In genomic region chr4:67871867-67872266, GRCh38 we compare ENCODE assay signal across 10 cellular contexts. TPM values are rescaled to one million over a fixed set of nuclear protein-coding genes. Genes with fewer than 3 reads are reported as not detected.
DNase-seq lines count a peak whose midpoint lies in the region; ATAC-seq and TF ChIP-seq lines count a peak whose summit lies in the region.
"Had no signal": no experiment of that assay in that cellular context is flagged by ENCODE, and none has a peak within 500 bp of the region (broad histone marks: within the 10 kb centered on the region; RNA-seq: fewer than 3 reads in every experiment).

No MANE protein-coding gene starts in this region.

- H3K4me1 ChIP-seq in OCI-LY1 (ENCODE audit: insufficient read depth, low read length, severe bottlenecking) (no peaks in the 10 kb centered on the region), esophagus squamous epithelium (peaks cover 0 to 50% (median 2%) of the 10 kb centered on the region in 3 donors)
- H3K4me1 ChIP-seq: SJSA1 had no signal

- H4K20me1 ChIP-seq in OCI-LY1 (ENCODE audit: insufficient read depth, low read length) = no peaks in the 10 kb centered on the region

- no peaks in the 10 kb centered on the region for H3K79me2 ChIP-seq in OCI-LY1 (ENCODE audit: insufficient read depth, low read length)

- no peaks in the 10 kb centered on the region for H3K9me2 ChIP-seq in OCI-LY1 (ENCODE audit: low read depth, low read length)

- no peak overlapping the region for H3K4me3 ChIP-seq in OCI-LY1 (ENCODE audit: low read depth, low read length, poor library complexity, severe bottlenecking)
- H3K4me3 ChIP-seq in esophagus squamous epithelium = no peak overlapping the region
- H3K4me3 ChIP-seq: SJSA1 had no signal

- no peak overlapping the region for H3K4me3 Mint-ChIP-seq in stimulated activated naive B cell treated with anti-CD40 and anti-IgM and Interleukin-4, amounts not matched to agents 10 μg/mL and 1 μg/mL and 100 μg/mL, for 72 hours
- H3K4me3 Mint-ChIP-seq: naive B cell had no signal

- no peaks in the 10 kb centered on the region for H3K36me3 Mint-ChIP-seq in stimulated activated naive B cell treated with anti-CD40 and anti-IgM and Interleukin-4, amounts not matched to agents 10 μg/mL and 1 μg/mL and 100 μg/mL, for 72 hours
- H3K36me3 Mint-ChIP-seq: naive B cell had no signal

- no peak overlapping the region for H2AFZ ChIP-seq in OCI-LY1 (ENCODE audit: low read length)

- no peaks in the 10 kb centered on the region for H3K36me3 ChIP-seq in OCI-LY1 (ENCODE audit: insufficient read depth, low read length)
- H3K36me3 ChIP-seq in esophagus squamous epithelium = no peaks in the 10 kb centered on the region
- H3K36me3 ChIP-seq: SJSA1 had no signal

- H3K27ac ChIP-seq in OCI-LY1 (ENCODE audit: low read depth, low read length, poor library complexity, severe bottlenecking) (no peak overlapping the region), esophagus squamous epithelium (no peak overlapping the region)
- H3K27ac ChIP-seq: SJSA1 had no signal

- no peaks in the 10 kb centered on the region for H3K9me3 ChIP-seq in OCI-LY1 (ENCODE audit: low read length)
- no peaks in the 10 kb centered on the region for H3K9me3 ChIP-seq in esophagus squamous epithelium
- H3K9me3 ChIP-seq: SJSA1 had no signal

- no peak overlapping the region for H3K9ac ChIP-seq in OCI-LY1 (ENCODE audit: low read length)

- no peaks in the 10 kb centered on the region for H3K27me3 Mint-ChIP-seq in stimulated activated naive B cell treated with anti-CD40 and anti-IgM and Interleukin-4, amounts not matched to agents 10 μg/mL and 1 μg/mL and 100 μg/mL, for 72 hours
- H3K27me3 Mint-ChIP-seq: naive B cell had no signal

- DNase-seq in D341Med (ENCODE audit: low spot score) (peak; percentile 41), GM19238 (ENCODE audit: insufficient read length, low spot score) (peak; percentile 1), esophagus squamous epithelium (lab: John Stamatoyannopoulos, UW) (no peak), mucosa of gallbladder (ENCODE audit: low spot score) (no peak)
- no peak for DNase-seq in stimulated activated naive B cell treated with anti-CD40 and anti-IgM and Interleukin-4, amounts not matched to agents 10 μg/mL and 1 μg/mL and 100 μg/mL, for 72 hours
- DNase-seq in activated CD4-positive, alpha-beta T cell treated with anti-CD3 and anti-CD28 coated beads for 4 hours = no peak
- DNase-seq: naive B cell had no signal

- TF ChIP-seq CTCF in OCI-LY1 (IDR thresholded peaks at IDR 0.05; ENCODE audit: low read length) (peak; percentile 52), esophagus squamous epithelium (IDR thresholded peaks at IDR 0.05) (peak in 5 of 6 experiments; percentile 26 to 71 (median 43))

- no peak overlapping the region for H3K27ac Mint-ChIP-seq in stimulated activated naive B cell treated with anti-CD40 and anti-IgM and Interleukin-4, amounts not matched to agents 10 μg/mL and 1 μg/mL and 100 μg/mL, for 72 hours
- H3K27ac Mint-ChIP-seq: naive B cell had no signal

- intact Hi-C loops in esophagus squamous epithelium (cut with DNase I) = no loop called here

- no peak for TF ChIP-seq POLR2A in esophagus squamous epithelium (IDR thresholded peaks at IDR 0.05)

- peak; percentile 90 for ATAC-seq in HG03354 (IDR thresholded peaks at IDR 0.05; ENCODE audit: poor library complexity, severe bottlenecking, unreplicated experiment)
- peak; percentile 82 to 87 for ATAC-seq in stimulated activated naive B cell treated with anti-CD40 and anti-IgM and Interleukin-4, amounts not matched to agents 10 μg/mL and 1 μg/mL and 100 μg/mL, for 72 hours (replicated peaks)

- H3K4me2 ChIP-seq in OCI-LY1 (ENCODE audit: low read length) = no peak overlapping the region

- no peaks in the 10 kb centered on the region for H3K9me3 Mint-ChIP-seq in stimulated activated naive B cell treated with anti-CD40 and anti-IgM and Interleukin-4, amounts not matched to agents 10 μg/mL and 1 μg/mL and 100 μg/mL, for 72 hours

- no peaks in the 10 kb centered on the region for H3F3A ChIP-seq in OCI-LY1 (ENCODE audit: insufficient read depth, low read length)

- no peaks in the 10 kb centered on the region for H3K27me3 ChIP-seq in OCI-LY1 (ENCODE audit: insufficient read depth, low read length)
- H3K27me3 ChIP-seq in esophagus squamous epithelium = no peaks in the 10 kb centered on the region
- H3K27me3 ChIP-seq: SJSA1 had no signal

- H3K4me1 Mint-ChIP-seq in stimulated activated naive B cell treated with anti-CD40 and anti-IgM and Interleukin-4, amounts not matched to agents 10 μg/mL and 1 μg/mL and 100 μg/mL, for 72 hours = no peaks in the 10 kb centered on the region
- H3K4me1 Mint-ChIP-seq: naive B cell had no signal

RNA-seq across cellular contexts. Expression of gene TMPRSS11D, which starts 11.9 kb away (rescaled TPM):
- total RNA-seq in esophagus squamous epithelium = 100 to 1,000 TPM in 3 of 4 donors, 10 to 100 TPM in 1; 45.0 to 208 (median 163) TPM
- not detected for total RNA-seq in mucosa of gallbladder
- total RNA-seq: SJSA1 had no signal

Comparison
In these comparisons a context has a peak if more than half of its experiments do, and no peak if none do; other contexts are left out.
1. DNase-seq: peak in D341Med (single experiment) and GM19238 (single experiment); none in esophagus squamous epithelium (single experiment), stimulated activated naive B cell treated with anti-CD40 and anti-IgM and Interleukin-4, amounts not matched to agents 10 μg/mL and 1 μg/mL and 100 μg/mL, for 72 hours (single experiment), activated CD4-positive, alpha-beta T cell treated with anti-CD3 and anti-CD28 coated beads for 4 hours (0 of 2) and mucosa of gallbladder (single experiment).
2. RNA of gene TMPRSS11D, which starts 11.9 kb away (total RNA-seq): 45.0 to 208 TPM in esophagus squamous epithelium; not detected in mucosa of gallbladder (single experiment); every median in the first group is over 10 times any median in the second.